ENCODE assay signal across 21 cellular contexts in the genomic region with DNA sequence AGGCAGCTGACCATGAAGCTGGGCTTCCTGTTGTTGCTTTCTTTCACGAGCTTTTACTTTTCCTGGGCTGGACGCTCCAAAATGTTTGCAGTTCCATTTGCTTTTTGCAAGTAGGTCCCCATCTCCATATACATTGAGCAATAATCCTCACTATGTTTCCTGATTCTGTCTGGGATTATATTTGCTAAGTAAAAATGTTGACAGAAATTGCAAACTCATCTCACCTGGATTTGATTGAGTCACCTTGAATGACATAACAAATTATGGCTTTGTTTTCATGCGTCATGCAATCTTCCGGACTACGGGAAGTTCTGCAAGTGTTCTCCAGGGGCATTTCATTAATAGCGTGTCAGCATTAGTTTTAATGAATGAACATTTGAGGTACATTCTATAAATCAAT.
"Had no signal": no experiment of that assay in that cellular context is flagged by ENCODE, and none has a peak within 500 bp of the region (broad histone marks: within the 10 kb centered on the region; RNA-seq: fewer than 3 reads in every experiment).

No MANE protein-coding gene starts in this region.

- ATAC-seq: Right ventricle myocardium inferior, SK-N-SH treated with all-trans-retinoic acid at 6 μM for 48 hours had no signal

- H3K9me3 ChIP-seq: Peyer's patch, SJCRH30 had no signal

- DNase-seq: Karpas-422, KG1, MM.1S, NCI-H1092 treated with DMSO at 0.1 percent for 48 hours, NCI-H1436, NCI-H187, NCI-H2029, NCI-H2081 treated with DMSO at 0.1 percent for 48 hours, NCI-H2171, NCI-H226, NCI-H446, NCI-H510A, NCI-H524 treated with DMSO at 0.1 percent for 48 hours, NCI-H69, NCI-H774, PC-9, Peyer's patch, SHP77 treated with DMSO at 0.1 percent for 48 hours, SJCRH30 had no signal

- H3K4me3 ChIP-seq: PC-9, Peyer's patch, SJCRH30 had no signal

- H3K27me3 ChIP-seq: Peyer's patch, SJCRH30 had no signal

- H3K27ac ChIP-seq: PC-9, Peyer's patch, SJCRH30 had no signal
